20 cellular contexts compared by ENCODE assay signal in genomic region chr7:74119831-74120230, GRCh38. TPM values are rescaled to one million over a fixed set of nuclear protein-coding genes. Genes with fewer than 3 reads are reported as not detected.
A peak's percentile ranks its signal among the peaks of the same experiment; 100 is the strongest.
DNase-seq lines count a peak whose midpoint lies in the region; ATAC-seq, FAIRE-seq and TF ChIP-seq lines count a peak whose summit lies in the region.
"Had no signal": no experiment of that assay in that cellular context is flagged by ENCODE, and none has a peak within 500 bp of the region (broad histone marks: within the 10 kb centered on the region; RNA-seq: fewer than 3 reads in every experiment).

No MANE protein-coding gene starts in this region.

- peaks cover 14% of the 10 kb centered on the region for H3K36me3 Mint-ChIP-seq in CD4-positive, CD25-positive, alpha-beta regulatory T cell
- peaks cover 15% of the 10 kb centered on the region for H3K36me3 Mint-ChIP-seq in astrocyte (ENCODE audit: low read depth, unreplicated experiment)
- H3K36me3 Mint-ChIP-seq in activated T-helper 2 cell treated with anti-CD3 and anti-CD28 coated beads, Interferon-gamma antibody, Interleukin-2, Interleukin-4, amounts not matched to agents 10 μg/mL and 5 μg/mL and 100 μg/mL, durations not matched to agents 14 hours and 24 hours and 36 hours (ENCODE audit: low read depth): peaks cover 16% of the 10 kb centered on the region
- H3K36me3 Mint-ChIP-seq in activated CD8-positive, alpha-beta T cell treated with anti-CD3 and anti-CD28 coated beads for 36 hours (ENCODE audit: low read depth): peaks cover 7% of the 10 kb centered on the region

- no peaks in the 10 kb centered on the region for H4K20me1 ChIP-seq in astrocyte (ENCODE audit: insufficient read depth, low read length)

- no peak overlapping the region for H3K4ac ChIP-seq in trophoblast cell (ENCODE audit: low read depth, low read length)

- DNase-seq in CD4-positive, CD25-positive, alpha-beta regulatory T cell: no peak
- DNase-seq in astrocyte (ENCODE audit: low read depth): no peak
- DNase-seq in trophoblast cell: peak; percentile 50 to 69
- DNase-seq in activated T-helper 2 cell treated with anti-CD3 and anti-CD28 coated beads, Interferon-gamma antibody, Interleukin-2, Interleukin-4, amounts not matched to agents 10 μg/mL and 5 μg/mL and 100 μg/mL, durations not matched to agents 14 hours and 24 hours and 36 hours (ENCODE audit: low spot score): no peak
- DNase-seq in activated CD8-positive, alpha-beta T cell treated with anti-CD3 and anti-CD28 coated beads for 36 hours: no peak
- no peak for DNase-seq in anterior cingulate cortex (lab: John Stamatoyannopoulos, UW)
- DNase-seq: CD4-positive, alpha-beta T cell; CD8-positive, alpha-beta memory T cell; DMS 273 treated with DMSO at 0.1 percent for 48 hours; DMS79; EL; GDM1; GM23248; HCEC 1CT had no signal

- no peak overlapping the region for H2AFZ ChIP-seq in astrocyte (ENCODE audit: low read depth, low read length)
- no peak overlapping the region for H2AFZ ChIP-seq in trophoblast cell (ENCODE audit: insufficient read depth, low read length, poor library complexity)
- H2AFZ ChIP-seq: GM23248 had no signal

- CTCF ChIA-PET in activated CD8-positive, alpha-beta T cell treated with anti-CD3 and anti-CD28 coated beads for 36 hours (lab: Charles Lee): interaction anchor here (2.2 kb wide), 1 partner anchor 8 kb away, joined by 6 read pairs; no protein-coding TSS in a partner anchor

- no peak overlapping the region for H3K18ac ChIP-seq in trophoblast cell (ENCODE audit: low read length)

- no peak overlapping the region for H3K27ac ChIP-seq in CD4-positive, CD25-positive, alpha-beta regulatory T cell (ENCODE audit: insufficient read depth, low read length, poor library complexity, severe bottlenecking)
- no peak overlapping the region for H3K27ac ChIP-seq in astrocyte (ENCODE audit: low read depth, low read length)
- no peak overlapping the region for H3K27ac ChIP-seq in trophoblast cell (ENCODE audit: low read depth, low read length)
- H3K27ac ChIP-seq: C4-2B, GM23248 had no signal

- H3K23ac ChIP-seq in trophoblast cell (ENCODE audit: low read length): no peak overlapping the region

- no peaks in the 10 kb centered on the region for H3K27me3 Mint-ChIP-seq in CD4-positive, CD25-positive, alpha-beta regulatory T cell
- no peaks in the 10 kb centered on the region for H3K27me3 Mint-ChIP-seq in astrocyte (ENCODE audit: low read depth, unreplicated experiment)
- H3K27me3 Mint-ChIP-seq in activated T-helper 2 cell treated with anti-CD3 and anti-CD28 coated beads, Interferon-gamma antibody, Interleukin-2, Interleukin-4, amounts not matched to agents 10 μg/mL and 5 μg/mL and 100 μg/mL, durations not matched to agents 14 hours and 24 hours and 36 hours (ENCODE audit: low read depth): no peaks in the 10 kb centered on the region
- no peaks in the 10 kb centered on the region for H3K27me3 Mint-ChIP-seq in activated CD8-positive, alpha-beta T cell treated with anti-CD3 and anti-CD28 coated beads for 36 hours
- H3K27me3 Mint-ChIP-seq: B cell; CD4-positive, alpha-beta T cell; CD8-positive, alpha-beta memory T cell had no signal

- H3K4me3 Mint-ChIP-seq in CD4-positive, CD25-positive, alpha-beta regulatory T cell: no peak overlapping the region
- peak overlapping the region; percentile 28 for H3K4me3 Mint-ChIP-seq in astrocyte (ENCODE audit: unreplicated experiment)
- no peak overlapping the region for H3K4me3 Mint-ChIP-seq in activated T-helper 2 cell treated with anti-CD3 and anti-CD28 coated beads, Interferon-gamma antibody, Interleukin-2, Interleukin-4, amounts not matched to agents 10 μg/mL and 5 μg/mL and 100 μg/mL, durations not matched to agents 14 hours and 24 hours and 36 hours (ENCODE audit: low read depth)
- H3K4me3 Mint-ChIP-seq in activated CD8-positive, alpha-beta T cell treated with anti-CD3 and anti-CD28 coated beads for 36 hours: no peak overlapping the region
- H3K4me3 Mint-ChIP-seq: B cell; CD4-positive, alpha-beta T cell; CD8-positive, alpha-beta memory T cell had no signal

- intact Hi-C loops in activated T-helper 2 cell treated with anti-CD3 and anti-CD28 coated beads, Interferon-gamma antibody, Interleukin-2, Interleukin-4, amounts not matched to agents 10 μg/mL and 5 μg/mL and 100 μg/mL, durations not matched to agents 14 hours and 24 hours and 36 hours (cut with micrococcal nuclease): no loop called here
- intact Hi-C loops in activated CD8-positive, alpha-beta T cell treated with anti-CD3 and anti-CD28 coated beads for 36 hours (cut with micrococcal nuclease): no loop called here

- H3K14ac ChIP-seq in trophoblast cell (ENCODE audit: low read length): no peak overlapping the region

- H3K4me2 ChIP-seq in astrocyte (ENCODE audit: low read length) (no peak overlapping the region), trophoblast cell (ENCODE audit: low read length) (no peak overlapping the region)

- peaks cover 0 to 1% (median 0%) of the 10 kb centered on the region in 7 donors for H3K9me3 Mint-ChIP-seq in CD4-positive, CD25-positive, alpha-beta regulatory T cell
- peaks cover 4% of the 10 kb centered on the region for H3K9me3 Mint-ChIP-seq in astrocyte (ENCODE audit: unreplicated experiment)
- no peaks in the 10 kb centered on the region for H3K9me3 Mint-ChIP-seq in activated T-helper 2 cell treated with anti-CD3 and anti-CD28 coated beads, Interferon-gamma antibody, Interleukin-2, Interleukin-4, amounts not matched to agents 10 μg/mL and 5 μg/mL and 100 μg/mL, durations not matched to agents 14 hours and 24 hours and 36 hours
- no peaks in the 10 kb centered on the region for H3K9me3 Mint-ChIP-seq in activated CD8-positive, alpha-beta T cell treated with anti-CD3 and anti-CD28 coated beads for 36 hours
- H3K9me3 Mint-ChIP-seq: CD4-positive, alpha-beta T cell; CD8-positive, alpha-beta memory T cell had no signal

- no peak overlapping the region for H4K12ac ChIP-seq in trophoblast cell (ENCODE audit: low read depth, low read length)

- no peak overlapping the region for H2BK5ac ChIP-seq in trophoblast cell (ENCODE audit: low read depth, low read length, poor library complexity)

- H4K91ac ChIP-seq in trophoblast cell (ENCODE audit: low read depth, low read length): no peak overlapping the region

- H3K9ac ChIP-seq in astrocyte (ENCODE audit: low read length) (no peak overlapping the region), trophoblast cell (ENCODE audit: low read length) (no peak overlapping the region)
- H3K9ac ChIP-seq: GM23248 had no signal

- no peak overlapping the region for H3K4me3 ChIP-seq in CD4-positive, CD25-positive, alpha-beta regulatory T cell (ENCODE audit: low read depth, low read length)
- H3K4me3 ChIP-seq in astrocyte (ENCODE audit: insufficient read depth, low read depth, low read length) (no peak overlapping the region), trophoblast cell (ENCODE audit: low read depth, low read length) (no peak overlapping the region)
- H3K4me3 ChIP-seq: GM12878, GM23248 had no signal

- no peaks in the 10 kb centered on the region for H3K79me1 ChIP-seq in trophoblast cell (ENCODE audit: low read length)

- peaks cover 3% of the 10 kb centered on the region for H3K36me3 ChIP-seq in CD4-positive, CD25-positive, alpha-beta regulatory T cell (ENCODE audit: control insufficient read depth, insufficient read depth, low read length)
- H3K36me3 ChIP-seq in astrocyte (ENCODE audit: insufficient read depth, low read length) (peaks cover 3% of the 10 kb centered on the region), trophoblast cell (ENCODE audit: control insufficient read depth in 1 of 2, insufficient read depth in 2 of 2, low read length in 2 of 2) (peaks cover 31 to 35% of the 10 kb centered on the region in 2 experiments)

- FAIRE-seq in astrocyte (lab: Jason Lieb, UNC): no peak
- FAIRE-seq: D721Med, GM12878, GM19239, H1 had no signal

- H2BK12ac ChIP-seq in trophoblast cell (ENCODE audit: low read length): no peak overlapping the region

- no peaks in the 10 kb centered on the region for H3K4me1 Mint-ChIP-seq in CD4-positive, CD25-positive, alpha-beta regulatory T cell
- no peaks in the 10 kb centered on the region for H3K4me1 Mint-ChIP-seq in astrocyte (ENCODE audit: low read depth, unreplicated experiment)
- H3K4me1 Mint-ChIP-seq in activated T-helper 2 cell treated with anti-CD3 and anti-CD28 coated beads, Interferon-gamma antibody, Interleukin-2, Interleukin-4, amounts not matched to agents 10 μg/mL and 5 μg/mL and 100 μg/mL, durations not matched to agents 14 hours and 24 hours and 36 hours (ENCODE audit: low read depth): no peaks in the 10 kb centered on the region
- H3K4me1 Mint-ChIP-seq in activated CD8-positive, alpha-beta T cell treated with anti-CD3 and anti-CD28 coated beads for 36 hours (ENCODE audit: low read depth): no peaks in the 10 kb centered on the region
- H3K4me1 Mint-ChIP-seq: CD8-positive, alpha-beta memory T cell had no signal

- H2AK5ac ChIP-seq in trophoblast cell (ENCODE audit: low read length): no peak overlapping the region

- H3K27ac Mint-ChIP-seq in CD4-positive, CD25-positive, alpha-beta regulatory T cell: peak overlapping the region in 2 of 3 donors; percentile 71 to 74
- H3K27ac Mint-ChIP-seq in astrocyte (ENCODE audit: unreplicated experiment): no peak overlapping the region
- H3K27ac Mint-ChIP-seq in activated T-helper 2 cell treated with anti-CD3 and anti-CD28 coated beads, Interferon-gamma antibody, Interleukin-2, Interleukin-4, amounts not matched to agents 10 μg/mL and 5 μg/mL and 100 μg/mL, durations not matched to agents 14 hours and 24 hours and 36 hours: no peak overlapping the region
- H3K27ac Mint-ChIP-seq in activated CD8-positive, alpha-beta T cell treated with anti-CD3 and anti-CD28 coated beads for 36 hours: no peak overlapping the region
- H3K27ac Mint-ChIP-seq: B cell; CD4-positive, alpha-beta T cell had no signal

- ATAC-seq in CD4-positive, CD25-positive, alpha-beta regulatory T cell (ENCODE audit: low read depth in 2 of 2): no peak
- no peak for ATAC-seq in activated CD8-positive, alpha-beta T cell treated with anti-CD3 and anti-CD28 coated beads for 36 hours
- ATAC-seq: GM12878 had no signal

- no peak for TF ChIP-seq CTCF in astrocyte (IDR thresholded peaks at IDR 0.05; ENCODE audit: insufficient read depth, low read depth, low read length)
- no peak for TF ChIP-seq CTCF in activated CD8-positive, alpha-beta T cell treated with anti-CD3 and anti-CD28 coated beads for 36 hours (IDR thresholded peaks at IDR 0.05)

- H3K27me3 ChIP-seq in CD4-positive, CD25-positive, alpha-beta regulatory T cell (ENCODE audit: control insufficient read depth, insufficient read depth, low read length): no peaks in the 10 kb centered on the region
- H3K27me3 ChIP-seq in astrocyte (ENCODE audit: insufficient read depth, low read length) (no peaks in the 10 kb centered on the region), trophoblast cell (ENCODE audit: insufficient read depth, low read length) (no peaks in the 10 kb centered on the region)

- H3K79me2 ChIP-seq in astrocyte (ENCODE audit: insufficient read depth, low read length): no peaks in the 10 kb centered on the region
- no peaks in the 10 kb centered on the region for H3K79me2 ChIP-seq in trophoblast cell (ENCODE audit: control insufficient read depth, insufficient read depth, low read length, poor library complexity)

- WGBS in trophoblast cell (ENCODE audit: extremely low coverage, insufficient coverage, insufficient read length): no CpG with 5 or more reads among the region's 4 CpGs

- no peaks in the 10 kb centered on the region for H3K4me1 ChIP-seq in CD4-positive, CD25-positive, alpha-beta regulatory T cell (ENCODE audit: control insufficient read depth, insufficient read depth, low read length, poor library complexity, severe bottlenecking)
- no peaks in the 10 kb centered on the region for H3K4me1 ChIP-seq in astrocyte (ENCODE audit: insufficient read depth, low read length)
- no peaks in the 10 kb centered on the region for H3K4me1 ChIP-seq in trophoblast cell (ENCODE audit: control insufficient read depth in 1 of 2, insufficient read depth in 2 of 2, low read length in 2 of 2)

- POLR2A ChIA-PET in activated CD8-positive, alpha-beta T cell treated with anti-CD3 and anti-CD28 coated beads for 36 hours (lab: Charles Lee): no interaction called here

- no peak overlapping the region for H4K8ac ChIP-seq in trophoblast cell (ENCODE audit: low read depth, low read length)

- H3K9me3 ChIP-seq in CD4-positive, CD25-positive, alpha-beta regulatory T cell (ENCODE audit: control insufficient read depth in 2 of 2, low read length in 2 of 2): no peaks in the 10 kb centered on the region
- H3K9me3 ChIP-seq in astrocyte (ENCODE audit: insufficient read depth, low read depth, low read length) (no peaks in the 10 kb centered on the region), trophoblast cell (ENCODE audit: insufficient read depth, low read depth, low read length) (peaks cover 4% of the 10 kb centered on the region)

- no peak overlapping the region for H2BK120ac ChIP-seq in trophoblast cell (ENCODE audit: insufficient read depth, low read length, poor library complexity)

RNA-seq across cellular contexts. Expression of gene LIMK1, which starts 36.2 kb away (rescaled TPM):
- total RNA-seq in CD4-positive, CD25-positive, alpha-beta regulatory T cell: 14.4 TPM
- 1 to 10 TPM; 1.7 to 3.1 (median 2.5) TPM for polyA plus RNA-seq in CD4-positive, CD25-positive, alpha-beta regulatory T cell
- 67.8 and 69.9 TPM in 2 replicates for total RNA-seq in astrocyte
- polyA plus RNA-seq in trophoblast cell (2013): 23.7 and 23.9 TPM in 2 replicates
- 29.6 and 34.4 TPM in 2 replicates for total RNA-seq in activated T-helper 2 cell treated with anti-CD3 and anti-CD28 coated beads, Interferon-gamma antibody, Interleukin-2, Interleukin-4, amounts not matched to agents 10 μg/mL and 5 μg/mL and 100 μg/mL, durations not matched to agents 14 hours and 24 hours and 36 hours
- 10 to 100 TPM; 17.8 to 20.8 TPM for total RNA-seq in activated CD8-positive, alpha-beta T cell treated with anti-CD3 and anti-CD28 coated beads for 36 hours

RNA-seq across cellular contexts. Expression of gene EIF4H, which starts 54.3 kb away (rescaled TPM):
- 263 TPM for total RNA-seq in CD4-positive, CD25-positive, alpha-beta regulatory T cell
- 100 to 1,000 TPM; 222 to 257 (median 233) TPM for polyA plus RNA-seq in CD4-positive, CD25-positive, alpha-beta regulatory T cell
- total RNA-seq in astrocyte: 323 and 361 TPM in 2 replicates
- 240 and 241 TPM in 2 replicates for polyA plus RNA-seq in trophoblast cell (2013)
- total RNA-seq in activated T-helper 2 cell treated with anti-CD3 and anti-CD28 coated beads, Interferon-gamma antibody, Interleukin-2, Interleukin-4, amounts not matched to agents 10 μg/mL and 5 μg/mL and 100 μg/mL, durations not matched to agents 14 hours and 24 hours and 36 hours: 367 and 372 TPM in 2 replicates
- 100 to 1,000 TPM; 461 to 464 TPM for total RNA-seq in activated CD8-positive, alpha-beta T cell treated with anti-CD3 and anti-CD28 coated beads for 36 hours

Comparison
In these comparisons a context has a peak if more than half of its experiments do, and no peak if none do; other contexts are left out.
1. DNase-seq: peak in trophoblast cell (2 of 2); none in CD4-positive, CD25-positive, alpha-beta regulatory T cell (0 of 3), astrocyte (single experiment), activated T-helper 2 cell treated with anti-CD3 and anti-CD28 coated beads, Interferon-gamma antibody, Interleukin-2, Interleukin-4, amounts not matched to agents 10 μg/mL and 5 μg/mL and 100 μg/mL, durations not matched to agents 14 hours and 24 hours and 36 hours (single experiment), activated CD8-positive, alpha-beta T cell treated with anti-CD3 and anti-CD28 coated beads for 36 hours (single experiment) and anterior cingulate cortex (0 of 58).
2. H3K27ac Mint-ChIP-seq: peak in CD4-positive, CD25-positive, alpha-beta regulatory T cell (2 of 3); none in astrocyte (single experiment), activated T-helper 2 cell treated with anti-CD3 and anti-CD28 coated beads, Interferon-gamma antibody, Interleukin-2, Interleukin-4, amounts not matched to agents 10 μg/mL and 5 μg/mL and 100 μg/mL, durations not matched to agents 14 hours and 24 hours and 36 hours (single experiment) and activated CD8-positive, alpha-beta T cell treated with anti-CD3 and anti-CD28 coated beads for 36 hours (single experiment).